In the genomic region with DNA sequence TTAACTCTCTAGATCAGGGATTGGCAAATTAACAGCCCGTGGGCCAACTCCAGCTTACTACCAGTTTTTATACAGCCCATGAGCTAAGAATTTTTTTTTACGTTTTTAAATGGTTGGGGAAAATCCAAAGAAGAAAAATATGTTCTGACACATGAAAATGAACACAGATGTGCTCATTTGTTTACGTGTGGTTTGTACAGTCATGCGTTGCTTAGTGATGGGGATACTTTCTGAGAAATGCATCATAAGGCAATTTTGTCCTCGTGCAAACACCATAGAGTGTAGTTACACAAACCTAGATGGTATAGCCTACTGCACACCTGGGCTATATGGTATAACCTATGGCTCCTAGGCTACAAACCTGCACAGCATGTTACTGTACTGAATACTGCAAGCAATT, we compare ENCODE assay signal across 9 cellular contexts. TPM values are rescaled to one million over a fixed set of nuclear protein-coding genes. Genes with fewer than 3 reads are reported as not detected.
A peak's percentile ranks its signal among the peaks of the same experiment; 100 is the strongest.
DNase-seq lines count a peak whose midpoint lies in the region; ATAC-seq and TF ChIP-seq lines count a peak whose summit lies in the region.
"Had no signal": no experiment of that assay in that cellular context is flagged by ENCODE, and none has a peak within 500 bp of the region (broad histone marks: within the 10 kb centered on the region; RNA-seq: fewer than 3 reads in every experiment).

No MANE protein-coding gene starts in this region.

- DNase-seq in HFF-Myc (ENCODE audit: extremely low read depth, low read depth), result peak; percentile 91
- peak; percentile 72 for DNase-seq in RPMI7951 (ENCODE audit: low read depth)
- DNase-seq in kidney tubule cell (ENCODE audit: low spot score), result peak; percentile 55
- DNase-seq in uterus, result no peak
- DNase-seq in anterior cingulate cortex (lab: John Stamatoyannopoulos, UW), result no peak
- no peak for DNase-seq in AML-193 (lab: John Stamatoyannopoulos, UW)
- DNase-seq: upper lobe of right lung had no signal

- H3K9me3 ChIP-seq in uterus, result no peaks in the 10 kb centered on the region
- H3K9me3 ChIP-seq: upper lobe of right lung had no signal

- H3K4me3 ChIP-seq in HFF-Myc (replicated peaks; ENCODE audit: low read depth, low read length) (no peak overlapping the region), uterus (no peak overlapping the region)
- H3K4me3 ChIP-seq: upper lobe of right lung had no signal

- no peaks in the 10 kb centered on the region for H3K36me3 ChIP-seq in uterus
- H3K36me3 ChIP-seq: upper lobe of right lung had no signal

- H3K27ac ChIP-seq in uterus, result no peak overlapping the region
- H3K27ac ChIP-seq: upper lobe of right lung had no signal

- TF ChIP-seq POLR2A in uterus (IDR thresholded peaks at IDR 0.05), result no peak

- TF ChIP-seq CTCF in HFF-Myc (IDR thresholded peaks at IDR 0.05; ENCODE audit: low read depth, low read length, missing control alignments), result no peak
- TF ChIP-seq CTCF in uterus (IDR thresholded peaks at IDR 0.05), result no peak

- no peaks in the 10 kb centered on the region for H3K27me3 ChIP-seq in uterus
- H3K27me3 ChIP-seq: upper lobe of right lung had no signal

- intact Hi-C loops in uterus (cut with DNase I; ENCODE audit: low total_unique reads), result no loop called here

- H3K4me1 ChIP-seq in uterus, result no peaks in the 10 kb centered on the region
- H3K4me1 ChIP-seq: upper lobe of right lung had no signal

- ATAC-seq in GM18498 (IDR thresholded peaks at IDR 0.05; ENCODE audit: unreplicated experiment) (peak; percentile 80), HG03457 (IDR thresholded peaks at IDR 0.05; ENCODE audit: unreplicated experiment) (no peak)
- ATAC-seq: upper lobe of right lung had no signal

RNA-seq across cellular contexts. Expression of a gene that starts 8.3 kb away (rescaled TPM):
- total RNA-seq in RPMI7951 (2014; rRNA removed; shearing (Covaris generic)), result 0.20 and 0.24 TPM in 2 replicates
- total RNA-seq in uterus, result 1 to 10 TPM in 1 of 4 donors, under 1 TPM in 1, not detected in 2; 0.35 to 1.7 TPM
- total RNA-seq: upper lobe of right lung had no signal

RNA-seq across cellular contexts. Expression of a gene that starts 59.8 kb away (rescaled TPM):
- total RNA-seq in RPMI7951 (2014; rRNA removed; shearing (Covaris generic)), result 6.4 and 7.8 TPM in 2 replicates
- total RNA-seq in uterus, result 1 to 10 TPM in 1 of 4 donors, under 1 TPM in 1, not detected in 2; 0.37 to 2.2 TPM

Comparison
In these comparisons a context has a peak if more than half of its experiments do, and no peak if none do; other contexts are left out.
1. DNase-seq: peak in HFF-Myc (single experiment), RPMI7951 (single experiment) and kidney tubule cell (single experiment); none in uterus (0 of 2), anterior cingulate cortex (0 of 58) and AML-193 (0 of 2).